Comparison of ENCODE assay signal across 8 cellular contexts in genomic region chr6:7389162-7389450, GRCh38. TPM values are rescaled to one million over a fixed set of nuclear protein-coding genes. Genes with fewer than 3 reads are reported as not detected.
DNase-seq lines count a peak whose midpoint lies in the region; ATAC-seq and TF ChIP-seq lines count a peak whose summit lies in the region.

No MANE protein-coding gene starts in this region.

- 0% methylated on average over 5 to 8 of the region's 11 CpGs for WGBS in gastroesophageal sphincter (ENCODE audit: low coverage in 1 of 2), 2 donors

- H3K27ac Mint-ChIP-seq in activated naive CD4-positive, alpha-beta T cell treated with anti-CD3 and anti-CD28 coated beads, Interleukin-2, amount 10 ng/mL, durations not matched to agents 7 days and 5 days, result peak overlapping the region; percentile 97

- H3K27me3 ChIP-seq in WERI-Rb-1 (ENCODE audit: insufficient read depth, low read depth, severe bottlenecking) (no peaks in the 10 kb centered on the region), gastroesophageal sphincter (no peaks in the 10 kb centered on the region)

- peak overlapping the region; percentile 84 for H3K27ac ChIP-seq in WERI-Rb-1
- peak overlapping the region; percentile 75 to 96 (median 92) for H3K27ac ChIP-seq in gastroesophageal sphincter

- peaks cover 0 to 34% (median 12%) of the 10 kb centered on the region in 3 donors for H3K4me1 ChIP-seq in gastroesophageal sphincter

- no peak for TF ChIP-seq CTCF in WERI-Rb-1 (IDR thresholded peaks at IDR 0.05; ENCODE audit: low read depth, low read length)
- no peak for TF ChIP-seq CTCF in gastroesophageal sphincter (IDR thresholded peaks at IDR 0.05)

- peaks cover 49% of the 10 kb centered on the region for H3K4me1 Mint-ChIP-seq in activated naive CD4-positive, alpha-beta T cell treated with anti-CD3 and anti-CD28 coated beads, Interleukin-2, amount 10 ng/mL, durations not matched to agents 7 days and 5 days

- ATAC-seq in gastroesophageal sphincter (peak; percentile 80), HG02870 (IDR thresholded peaks at IDR 0.05; ENCODE audit: unreplicated experiment) (no peak)

- CTCF ChIA-PET in activated naive CD4-positive, alpha-beta T cell treated with anti-CD3 and anti-CD28 coated beads, Interleukin-2, amount 10 ng/mL, durations not matched to agents 7 days and 5 days (lab: Charles Lee), result interaction anchor here (0.9 to 2.6 kb wide), 3 partner anchors 72 to 201 kb away, joined by 3 to 14 read pairs (median 3); partner anchors contain the start of gene SNRNP48

- TF ChIP-seq EP300 in gastroesophageal sphincter (IDR thresholded peaks at IDR 0.05), result no peak

- H3K36me3 ChIP-seq in WERI-Rb-1 (peaks cover 22% of the 10 kb centered on the region), gastroesophageal sphincter (peaks cover 0 to 13% of the 10 kb centered on the region in 2 donors)

- peak overlapping the region; percentile 81 for H3K4me3 Mint-ChIP-seq in activated naive CD4-positive, alpha-beta T cell treated with anti-CD3 and anti-CD28 coated beads, Interleukin-2, amount 10 ng/mL, durations not matched to agents 7 days and 5 days

- H3K9me3 Mint-ChIP-seq in activated naive CD4-positive, alpha-beta T cell treated with anti-CD3 and anti-CD28 coated beads, Interleukin-2, amount 10 ng/mL, durations not matched to agents 7 days and 5 days, result no peaks in the 10 kb centered on the region

- TF ChIP-seq POLR2A in gastroesophageal sphincter (IDR thresholded peaks at IDR 0.05) (no peak), erythroblast (IDR thresholded peaks at IDR 0.05; ENCODE audit: low read length) (no peak)

- DNase-seq in activated naive CD4-positive, alpha-beta T cell treated with anti-CD3 and anti-CD28 coated beads, Interleukin-2, amount 10 ng/mL, durations not matched to agents 7 days and 5 days, result no peak
- DNase-seq in activated naive CD4-positive, alpha-beta T cell treated with anti-CD3 and anti-CD28 coated beads, Interleukin-2, amount 50 U/mL, for 16 hours, result no peak
- no peak for DNase-seq in WERI-Rb-1
- DNase-seq in pulmonary artery endothelial cell (ENCODE audit: low read depth, low spot score), result peak; percentile 20
- no peak for DNase-seq in erythroblast (lab: John Stamatoyannopoulos, UW)
- no peak for DNase-seq in NCI-H748 treated with DMSO at 0.1 percent for 48 hours (lab: John Stamatoyannopoulos, UW)

- H3K36me3 Mint-ChIP-seq in activated naive CD4-positive, alpha-beta T cell treated with anti-CD3 and anti-CD28 coated beads, Interleukin-2, amount 10 ng/mL, durations not matched to agents 7 days and 5 days, result peaks cover 16% of the 10 kb centered on the region

- H3K27me3 Mint-ChIP-seq in activated naive CD4-positive, alpha-beta T cell treated with anti-CD3 and anti-CD28 coated beads, Interleukin-2, amount 10 ng/mL, durations not matched to agents 7 days and 5 days, result peaks cover 3% of the 10 kb centered on the region

- no peaks in the 10 kb centered on the region for H3K9me3 ChIP-seq in WERI-Rb-1 (ENCODE audit: severe bottlenecking)
- no peaks in the 10 kb centered on the region for H3K9me3 ChIP-seq in gastroesophageal sphincter

- peak overlapping the region; percentile 75 for H3K4me3 ChIP-seq in WERI-Rb-1 (ENCODE audit: low read depth, low read length)
- H3K4me3 ChIP-seq in gastroesophageal sphincter, result peak overlapping the region; percentile 66 to 72

RNA-seq across cellular contexts. Expression of gene CAGE1, which starts 0.4 kb away (rescaled TPM):
- total RNA-seq in gastroesophageal sphincter (not detected), pulmonary artery endothelial cell (0.04 and 0.13 TPM in 2 replicates)

RNA-seq across cellular contexts. Expression of gene RIOK1, which starts 0.5 kb away (rescaled TPM):
- total RNA-seq in gastroesophageal sphincter, result 10 to 100 TPM; 11.1 to 21.0 (median 13.5) TPM
- total RNA-seq in pulmonary artery endothelial cell, result 26.8 and 30.6 TPM in 2 replicates
